Comparison of ENCODE assay signal across 29 cellular contexts in genomic region chr2:5923957-5924945, GRCh38.
"Had no signal": no experiment of that assay in that cellular context is flagged by ENCODE, and none has a peak within 500 bp of the region (broad histone marks: within the 10 kb centered on the region; RNA-seq: fewer than 3 reads in every experiment).

No MANE protein-coding gene starts in this region.

- H3K9me3 ChIP-seq: gastrocnemius medialis had no signal

- H3K36me3 Mint-ChIP-seq: activated naive CD4-positive, alpha-beta T cell treated with anti-CD3 and anti-CD28 coated beads, Interleukin-2, amount 50 U/mL, for 72 hours; activated naive CD8-positive, alpha-beta T cell treated with anti-CD3 and anti-CD28 coated beads, Interleukin-2, amount 10 ng/mL, durations not matched to agents 7 days and 5 days had no signal

- H3K27me3 Mint-ChIP-seq: activated CD4-positive, alpha-beta memory T cell treated with anti-CD3 and anti-CD28 coated beads, Interleukin-2, amount 10 ng/mL, durations not matched to agents 7 days and 5 days; activated CD4-positive, alpha-beta T cell treated with anti-CD3 and anti-CD28 coated beads, Interleukin-2, amount 10 ng/mL, durations not matched to agents 7 days and 5 days; activated naive CD8-positive, alpha-beta T cell treated with anti-CD3 and anti-CD28 coated beads, Interleukin-2, amount 10 ng/mL, durations not matched to agents 7 days and 5 days; activated T-helper 17 cell treated with anti-CD3 and anti-CD28 coated beads, Interleukin-2, amount 50 U/mL, for 72 hours; central memory CD8-positive, alpha-beta T cell; dendritic cell treated with granulocyte-macrophage colony-stimulating factor and Interleukin-4, amounts not matched to agents 40 ng/mL and 50 ng/mL, for 4 days had no signal

- FAIRE-seq: astrocyte, bronchial epithelial cell had no signal

- H3K4me3 ChIP-seq: coronary artery, dorsolateral prefrontal cortex, gastrocnemius medialis, heart left ventricle had no signal

- H3K27ac ChIP-seq: brain microvascular endothelial cell, coronary artery, dorsolateral prefrontal cortex, foreskin keratinocyte, gastrocnemius medialis, heart left ventricle had no signal

- H3K4me1 Mint-ChIP-seq: activated CD4-positive, alpha-beta memory T cell treated with anti-CD3 and anti-CD28 coated beads, Interleukin-2, amount 10 ng/mL, durations not matched to agents 7 days and 5 days; activated CD4-positive, alpha-beta T cell treated with anti-CD3 and anti-CD28 coated beads, Interleukin-2, amount 10 ng/mL, durations not matched to agents 7 days and 5 days; activated naive CD8-positive, alpha-beta T cell treated with anti-CD3 and anti-CD28 coated beads, Interleukin-2, amount 10 ng/mL, durations not matched to agents 7 days and 5 days; activated T-helper 17 cell treated with anti-CD3 and anti-CD28 coated beads, Interleukin-2, amount 50 U/mL, for 72 hours; central memory CD8-positive, alpha-beta T cell; endodermal cell had no signal

- DNase-seq: activated CD4-positive, alpha-beta memory T cell treated with anti-CD3 and anti-CD28 coated beads, Interleukin-2, amount 10 ng/mL, durations not matched to agents 7 days and 5 days; activated CD4-positive, alpha-beta T cell treated with anti-CD3 and anti-CD28 coated beads for 4 hours; activated CD4-positive, alpha-beta T cell treated with anti-CD3 and anti-CD28 coated beads, Interleukin-2, amount 10 ng/mL, durations not matched to agents 7 days and 5 days; activated CD4-positive, alpha-beta T cell treated with anti-CD3 and anti-CD28 coated beads, Interleukin-2, amount 50 U/mL, for 4 hours; activated CD4-positive, CD25-positive, alpha-beta regulatory T cell; activated CD4-positive, CD25-positive, alpha-beta regulatory T cell treated with anti-CD3 and anti-CD28 coated beads, Interleukin-2, amount 50 U/mL, for 72 hours; activated CD8-positive, alpha-beta memory T cell treated with anti-CD3 and anti-CD28 coated beads for 24 hours; activated effector memory CD4-positive, alpha-beta T cell treated with Interleukin-2 at 50 U/mL for 16 hours; activated gamma-delta T cell treated with Interleukin-2 at 50 U/mL for 16 hours; activated naive CD4-positive, alpha-beta T cell treated with anti-CD3 and anti-CD28 coated beads for 36 hours; activated naive CD8-positive, alpha-beta T cell treated with anti-CD3 and anti-CD28 coated beads, Interleukin-2, amount 10 ng/mL, durations not matched to agents 7 days and 5 days; activated T-cell treated with anti-CD3 and anti-CD28 coated beads, Interleukin-2, amount 50 U/mL, for 4 hours; brain microvascular endothelial cell; dorsolateral prefrontal cortex; effector memory CD4-positive, alpha-beta T cell; endodermal cell; foreskin keratinocyte; gastrocnemius medialis; glutamatergic neuron; heart left ventricle; T-helper 2 cell had no signal

- H3K4me3 Mint-ChIP-seq: activated CD4-positive, alpha-beta memory T cell treated with anti-CD3 and anti-CD28 coated beads, Interleukin-2, amount 10 ng/mL, durations not matched to agents 7 days and 5 days; activated CD4-positive, alpha-beta T cell treated with anti-CD3 and anti-CD28 coated beads, Interleukin-2, amount 10 ng/mL, durations not matched to agents 7 days and 5 days; activated naive CD4-positive, alpha-beta T cell treated with anti-CD3 and anti-CD28 coated beads for 36 hours; activated naive CD8-positive, alpha-beta T cell treated with anti-CD3 and anti-CD28 coated beads, Interleukin-2, amount 10 ng/mL, durations not matched to agents 7 days and 5 days; activated T-cell treated with anti-CD3 and anti-CD28 coated beads, Interleukin-2, amount 50 U/mL, for 4 hours; activated T-helper 17 cell treated with anti-CD3 and anti-CD28 coated beads, Interleukin-2, amount 50 U/mL, for 72 hours; central memory CD8-positive, alpha-beta T cell; dendritic cell treated with granulocyte-macrophage colony-stimulating factor and Interleukin-4, amounts not matched to agents 40 ng/mL and 50 ng/mL, for 4 days; endodermal cell had no signal

- H3K36me3 ChIP-seq: brain microvascular endothelial cell, gastrocnemius medialis, heart left ventricle had no signal

- H3K27ac Mint-ChIP-seq: activated CD4-positive, alpha-beta memory T cell treated with anti-CD3 and anti-CD28 coated beads, Interleukin-2, amount 10 ng/mL, durations not matched to agents 7 days and 5 days; activated CD4-positive, alpha-beta T cell treated with anti-CD3 and anti-CD28 coated beads, Interleukin-2, amount 10 ng/mL, durations not matched to agents 7 days and 5 days; activated naive CD4-positive, alpha-beta T cell treated with anti-CD3 and anti-CD28 coated beads for 36 hours; activated naive CD4-positive, alpha-beta T cell treated with anti-CD3 and anti-CD28 coated beads, Interleukin-2, amount 50 U/mL, for 72 hours; activated naive CD8-positive, alpha-beta T cell treated with anti-CD3 and anti-CD28 coated beads, Interleukin-2, amount 10 ng/mL, durations not matched to agents 7 days and 5 days; activated T-helper 17 cell treated with anti-CD3 and anti-CD28 coated beads, Interleukin-2, amount 50 U/mL, for 72 hours; dendritic cell treated with granulocyte-macrophage colony-stimulating factor and Interleukin-4, amounts not matched to agents 40 ng/mL and 50 ng/mL, for 4 days; endodermal cell had no signal

- H3K4me1 ChIP-seq: foreskin keratinocyte, gastrocnemius medialis had no signal

- H3K27me3 ChIP-seq: brain microvascular endothelial cell, foreskin keratinocyte, gastrocnemius medialis, heart left ventricle had no signal

- ATAC-seq: activated naive CD4-positive, alpha-beta T cell treated with anti-CD3 and anti-CD28 coated beads, Interleukin-2, amount 50 U/mL, for 72 hours; activated T-cell treated with anti-CD3 and anti-CD28 coated beads, Interleukin-2, amount 50 U/mL, for 4 hours; activated T-helper 17 cell treated with anti-CD3 and anti-CD28 coated beads, Interleukin-2, amount 50 U/mL, for 72 hours; esophagus mucosa; foreskin keratinocyte; gastrocnemius medialis; heart left ventricle had no signal
